ENCODE assay signal across 8 cellular contexts in the genomic region with DNA sequence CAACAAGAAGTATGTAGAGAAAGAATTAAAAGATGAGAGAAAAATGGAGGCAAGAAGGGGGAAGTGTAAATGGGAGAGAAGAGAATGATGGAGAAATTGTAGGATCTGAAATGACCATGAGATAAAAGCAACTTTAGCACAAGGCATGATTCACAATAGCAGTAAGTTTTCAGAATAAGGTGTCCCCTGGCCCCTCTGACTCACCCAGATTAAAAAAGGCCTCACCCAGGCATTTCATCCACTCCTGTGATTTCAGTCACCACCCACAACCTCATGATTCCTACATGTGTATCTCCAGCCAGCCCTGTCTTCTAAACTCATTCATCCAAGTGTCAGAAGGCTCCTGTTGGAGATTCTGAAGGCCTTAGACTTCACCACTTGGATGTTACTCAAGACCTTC. TPM values are rescaled to one million over a fixed set of nuclear protein-coding genes. Genes with fewer than 3 reads are reported as not detected.
A peak's percentile ranks its signal among the peaks of the same experiment; 100 is the strongest.
DNase-seq lines count a peak whose midpoint lies in the region; ATAC-seq, FAIRE-seq and TF ChIP-seq lines count a peak whose summit lies in the region.

No MANE protein-coding gene starts in this region.

- no peak overlapping the region for H2AFZ ChIP-seq in OCI-LY7 (ENCODE audit: low read length)
- H2AFZ ChIP-seq in K562 (ENCODE audit: low read depth, low read length): no peak overlapping the region

- DNase-seq in GM12892 (ENCODE audit: insufficient read length) (no peak), OCI-LY7 (ENCODE audit: low spot score) (peak; percentile 32), K562 (ENCODE audit: extremely low read depth in 1 of 4, low spot score in 3 of 4) (peak in 1 of 4 experiments; percentile 13), left ventricle myocardium superior (no peak), amniotic stem cell (lab: John Stamatoyannopoulos, UW) (no peak)
- peak; percentile 55 for DNase-seq in stimulated activated CD4-positive, alpha-beta T cell treated with anti-CD3 and anti-CD28 coated beads, Interleukin-4, amount 100 ng/mL, for 24 hours

- ATAC-seq in K562: peak; percentile 40; the same call in 2 of the 3 replicates
- ATAC-seq in left ventricle myocardium superior: no peak
- no peak for ATAC-seq in HG03139 (IDR thresholded peaks at IDR 0.05; ENCODE audit: unreplicated experiment)
- no peak for ATAC-seq in HG03135 (IDR thresholded peaks at IDR 0.05; ENCODE audit: unreplicated experiment)

- H3K36me3 ChIP-seq in OCI-LY7 (ENCODE audit: insufficient read depth, low read length): peaks cover 61% of the 10 kb centered on the region
- peaks cover 14% of the 10 kb centered on the region; the same call in 1 of the 3 replicates for H3K36me3 ChIP-seq in K562 (ENCODE audit: control insufficient read depth, insufficient read depth, low read length)

- CTCF ChIA-PET in OCI-LY7 (lab: Charles Lee; ENCODE audit: unreplicated experiment): no interaction called here
- CTCF ChIA-PET in K562 (lab: Yijun Ruan, JAX; ENCODE audit: low intra/inter-chr PET ratio): no interaction called here

- no peak overlapping the region for H3K4me3 ChIP-seq in OCI-LY7 (ENCODE audit: low read depth, low read length, poor library complexity, severe bottlenecking)
- H3K4me3 ChIP-seq in K562: no peak overlapping the region

- H3K4me1 ChIP-seq in OCI-LY7 (ENCODE audit: insufficient read depth, low read length, poor library complexity, severe bottlenecking) (peaks cover 42% of the 10 kb centered on the region), K562 (replicated peaks in 1 of 2; ENCODE audit: control insufficient read depth in 2 of 2, insufficient read depth in 2 of 2, low read length in 2 of 2) (no peaks in the 10 kb centered on the region)

- no peak for TF ChIP-seq RAD21 in K562 (CRISPR knock-in tag; conservative IDR thresholded peaks at IDR 0.05 in 1 of 2, IDR thresholded peaks at IDR 0.05 in 1 of 2)

- no peaks in the 10 kb centered on the region for H3K9me1 ChIP-seq in K562 (ENCODE audit: control insufficient read depth, insufficient read depth, low read length)

- H4K20me1 ChIP-seq in OCI-LY7 (ENCODE audit: insufficient read depth, low read length) (no peaks in the 10 kb centered on the region), K562 (replicated peaks; ENCODE audit: control insufficient read depth, insufficient read depth, low read length) (no peaks in the 10 kb centered on the region)

- intact Hi-C loops in OCI-LY7 (cut with micrococcal nuclease; ENCODE audit: unreplicated experiment) (loop anchor here (1.0 to 5.0 kb wide), 5 partner anchors 24 to 268 kb away; a partner anchor contains a TSS), K562 (cut with micrococcal nuclease) (no loop called here), left ventricle myocardium superior (cut with micrococcal nuclease) (no loop called here)

- H3K27ac ChIP-seq in OCI-LY7 (ENCODE audit: low read depth, low read length, poor library complexity, severe bottlenecking) (peak overlapping the region; percentile 88), K562 (ENCODE audit: extremely low read depth, low read depth, low read length) (no peak overlapping the region)

- BruUV-seq in OCI-LY7 (replicated peaks; lab: Mats Ljungman, UMichigan) (no TSS peak), K562 (replicated peaks; lab: Mats Ljungman, UMichigan) (no TSS peak)

- H3K4me2 ChIP-seq in OCI-LY7 (ENCODE audit: low read length) (peak overlapping the region; percentile 43), K562 (ENCODE audit: insufficient read depth, low read length) (no peak overlapping the region)

- in situ Hi-C loops in K562 (cut with MboI): no loop called here

- TF ChIP-seq EP300 in K562 (IDR thresholded peaks at IDR 0.05; ENCODE audit: low read length): no peak

- H3K9me2 ChIP-seq in OCI-LY7 (ENCODE audit: insufficient read depth, low read length): no peaks in the 10 kb centered on the region

- no peaks in the 10 kb centered on the region for H3K27me3 ChIP-seq in K562 (ENCODE audit: control insufficient read depth in 2 of 2, insufficient read depth in 2 of 2, low read length in 2 of 2)

- POLR2A ChIA-PET in OCI-LY7 (lab: Charles Lee): interaction anchor here (0.6 to 2.4 kb wide), 5 partner anchors 8 to 271 kb away, joined by 3 to 16 read pairs (median 3); a partner anchor contains a TSS
- POLR2A ChIA-PET in K562 (lab: Yijun Ruan, JAX): no interaction called here

- TF ChIP-seq POLR2A in GM12892 (IDR thresholded peaks at IDR 0.05; ENCODE audit: low read depth, low read length) (0 out of 2 replicates have a peak, but pooled peaks have one; percentile 11), K562 (conservative IDR thresholded peaks at IDR 0.05) (no peak)

- H3K9ac ChIP-seq in K562 (ENCODE audit: insufficient read depth in 1 of 2, low read depth in 2 of 2, low read length in 2 of 2): no peak overlapping the region

- TF ChIP-seq CTCF in OCI-LY7 (conservative IDR thresholded peaks at IDR 0.05; ENCODE audit: low read length) (no peak), K562 (IDR thresholded peaks at IDR 0.05 in 2 of 3, conservative IDR thresholded peaks at IDR 0.05 in 1 of 3; ENCODE audit: insufficient read depth in 2 of 3, low read depth in 1 of 3, low read length in 3 of 3) (no peak)

- no peaks in the 10 kb centered on the region for H3K79me2 ChIP-seq in OCI-LY7 (ENCODE audit: insufficient read depth, low read depth, low read length)
- no peaks in the 10 kb centered on the region for H3K79me2 ChIP-seq in K562 (ENCODE audit: control insufficient read depth, insufficient read depth, low read length)

- H3K9me3 ChIP-seq in OCI-LY7 (ENCODE audit: low read length) (peaks cover 20% of the 10 kb centered on the region; the same call in 1 of the 2 replicates), K562 (replicated peaks; ENCODE audit: control insufficient read depth, insufficient read depth, low read depth, low read length) (no peaks in the 10 kb centered on the region)

- FAIRE-seq in GM12892 (lab: Jason Lieb, UNC) (peak; percentile 67), K562 (lab: Jason Lieb, UNC) (no peak)

TF ChIP-seq in K562, 482 proteins besides CTCF, POLR2A, EP300 and RAD21:
- TF ChIP-seq POLR2B (IDR thresholded peaks at IDR 0.05; ENCODE audit: low read depth, partially characterized antibody): peak; percentile 2
- TF ChIP-seq NFE2 (IDR thresholded peaks at IDR 0.05; ENCODE audit: low read depth): no peak

RNA-seq across cellular contexts. Expression of a gene that starts 56.6 kb away (rescaled TPM):
- polyA plus RNA-seq in GM12892 (2012; ENCODE audit: missing spikeins): 228 TPM
- 44.6 and 60.5 TPM in 2 replicates for total RNA-seq in OCI-LY7 (2014; rRNA removed; shearing (Covaris generic))
- total RNA-seq in OCI-LY7 (2022) (54.5 and 63.3 TPM in 2 replicates), K562 (2014; rRNA removed) (32.2 and 36.7 TPM in 2 replicates), K562 (2014; rRNA removed; fragmentation: Illumina TruSeq; extraction: Trizol) (34.8 and 38.9 TPM in 2 replicates), K562 (2015; rRNA removed; fragmentation: Illumina TruSeq; extraction: Trizol) (29.7 and 31.6 TPM in 2 replicates), K562 (2021) (22.5 and 30.9 TPM in 2 replicates), left ventricle myocardium superior (69.2 TPM)
- 36.3 and 75.5 TPM in 2 replicates for total RNA-seq in K562 (2011; cell fraction: chromatin; rRNA removed; ENCODE audit: low replicate concordance)
- total RNA-seq in K562 (2011; cell fraction: nucleolus; rRNA removed): 12.5 and 16.8 TPM in 2 replicates
- 22.3 and 31.9 TPM in 2 replicates for total RNA-seq in K562 (2011; cell fraction: nucleoplasm; rRNA removed)
- polyA plus RNA-seq in K562 (2011; rRNA removed) (24.6 and 39.2 TPM in 2 replicates), K562 (2014; fragmentation: Illumina TruSeq; extraction: Trizol) (35.4 and 37.3 TPM in 2 replicates), K562 (2014; fragmentation: Nextera tagmentation; extraction: Ambion mirVana) (10 to 100 TPM; 19.2 to 23.1 TPM), K562 (2014; rRNA removed) (34.6 and 40.1 TPM in 2 replicates)
- 7.5 and 9.3 TPM in 2 replicates for polyA plus RNA-seq in K562 (2011; cell fraction: cytosol; rRNA removed)
- polyA plus RNA-seq in K562 (2011; cell fraction: nucleus; rRNA removed): 18.6 and 21.3 TPM in 2 replicates
- 23.7 and 24.4 TPM in 2 replicates for polyA plus RNA-seq in K562 (2012)
- polyA minus RNA-seq in K562 (2011; rRNA and poly(A)+ RNA removed): 34.8 and 43.0 TPM in 2 replicates
- polyA minus RNA-seq in K562 (2011; cell fraction: cytosol; rRNA and poly(A)+ RNA removed): 7.8 and 11.8 TPM in 2 replicates
- 17.1 and 29.7 TPM in 2 replicates for polyA minus RNA-seq in K562 (2011; cell fraction: nucleus; rRNA and poly(A)+ RNA removed)

Comparison
In these comparisons a context has a peak if more than half of its experiments do, and no peak if none do; other contexts are left out.
1. DNase-seq: peak in OCI-LY7 (single experiment) and stimulated activated CD4-positive, alpha-beta T cell treated with anti-CD3 and anti-CD28 coated beads, Interleukin-4, amount 100 ng/mL, for 24 hours (single experiment); none in GM12892 (single experiment), left ventricle myocardium superior (single experiment) and amniotic stem cell (single experiment).